Comparison of ENCODE assay signal across 22 cellular contexts in the genomic region with DNA sequence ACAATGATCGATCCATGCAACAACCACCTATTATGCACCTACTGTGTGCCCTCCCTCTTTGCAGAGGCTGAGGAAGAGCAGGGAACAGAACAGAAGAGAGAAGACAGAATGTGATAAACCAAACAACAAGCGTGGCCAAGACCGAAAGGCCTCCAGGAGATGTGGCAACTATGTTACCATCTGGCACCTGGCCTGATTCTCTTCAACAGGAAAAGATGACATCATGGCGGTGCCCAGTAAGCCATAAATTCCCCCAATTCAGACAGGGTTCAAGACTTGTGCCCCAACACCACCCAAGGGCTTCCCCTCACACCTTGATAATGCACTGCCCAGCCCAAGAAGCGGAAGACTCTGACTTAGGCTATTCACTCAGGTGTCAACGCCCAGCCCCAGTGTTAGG.
"Had no signal": no experiment of that assay in that cellular context is flagged by ENCODE, and none has a peak within 500 bp of the region (broad histone marks: within the 10 kb centered on the region; RNA-seq: fewer than 3 reads in every experiment).

No MANE protein-coding gene starts in this region.

- H3K27ac Mint-ChIP-seq: activated CD8-positive, alpha-beta T cell treated with anti-CD3 and anti-CD28 coated beads, Interleukin-2, amount 10 ng/mL, durations not matched to agents 7 days and 5 days; activated T-helper 17 cell treated with anti-CD3 and anti-CD28 coated beads, Interleukin-2, amount 50 U/mL, for 72 hours had no signal

- H3K4me1 ChIP-seq: ascending aorta, foreskin keratinocyte, lower lobe of right lung, testis, uterus had no signal

- DNase-seq: activated CD4-positive, alpha-beta T cell treated with anti-CD3 and anti-CD28 coated beads for 1 hour; activated CD4-positive, alpha-beta T cell treated with anti-CD3 and anti-CD28 coated beads, Interleukin-2, amount 50 U/mL, for 1 hour; activated CD8-positive, alpha-beta T cell treated with anti-CD3 and anti-CD28 coated beads, Interleukin-2, amount 10 ng/mL, durations not matched to agents 7 days and 5 days; activated naive CD4-positive, alpha-beta T cell treated with Interleukin-2 at 50 U/mL for 16 hours; central memory CD4-positive, alpha-beta T cell; effector memory CD4-positive, alpha-beta T cell; foreskin keratinocyte; lower lobe of right lung; naive thymus-derived CD4-positive, alpha-beta T cell; occipital lobe; small intestine; stimulated activated CD4-positive, alpha-beta T cell treated with anti-CD3 and anti-CD28 coated beads, Interleukin-2, amount 100 ng/mL, for 24 hours; SW 1271; testis; trophoblast cell; uterus had no signal

- H3K27me3 Mint-ChIP-seq: activated T-helper 17 cell treated with anti-CD3 and anti-CD28 coated beads, Interleukin-2, amount 50 U/mL, for 72 hours; naive thymus-derived CD4-positive, alpha-beta T cell had no signal

- H3K36me3 ChIP-seq: uterus had no signal

- H3K4me3 ChIP-seq: ascending aorta, lower lobe of right lung, testis, uterus had no signal

- ATAC-seq: activated CD8-positive, alpha-beta T cell treated with anti-CD3 and anti-CD28 coated beads, Interleukin-2, amount 10 ng/mL, durations not matched to agents 7 days and 5 days; activated T-helper 17 cell treated with anti-CD3 and anti-CD28 coated beads, Interleukin-2, amount 50 U/mL, for 72 hours; foreskin keratinocyte; left lobe of liver; lower lobe of right lung; naive thymus-derived CD4-positive, alpha-beta T cell; sciatic nerve; stimulated activated effector memory CD8-positive, alpha-beta T cell treated with anti-CD3 and anti-CD28 coated beads, Interleukin-12 subunit alpha, Interleukin-12 subunit beta, amount 100 ng/mL, for 72 hours had no signal

- H3K27ac ChIP-seq: ascending aorta, foreskin keratinocyte, lower lobe of right lung, testis, uterus had no signal

- H3K9me3 Mint-ChIP-seq: activated T-helper 17 cell treated with anti-CD3 and anti-CD28 coated beads, Interleukin-2, amount 50 U/mL, for 72 hours; neural crest cell; stimulated activated effector memory CD8-positive, alpha-beta T cell treated with anti-CD3 and anti-CD28 coated beads, Interleukin-12 subunit alpha, Interleukin-12 subunit beta, amount 100 ng/mL, for 72 hours had no signal

- H3K9me3 ChIP-seq: ascending aorta, lower lobe of right lung, testis, uterus had no signal

- H3K4me3 Mint-ChIP-seq: activated CD8-positive, alpha-beta T cell treated with anti-CD3 and anti-CD28 coated beads, Interleukin-2, amount 10 ng/mL, durations not matched to agents 7 days and 5 days; activated T-helper 17 cell treated with anti-CD3 and anti-CD28 coated beads, Interleukin-2, amount 50 U/mL, for 72 hours; naive thymus-derived CD4-positive, alpha-beta T cell; neural crest cell; stimulated activated effector memory CD8-positive, alpha-beta T cell treated with anti-CD3 and anti-CD28 coated beads, Interleukin-12 subunit alpha, Interleukin-12 subunit beta, amount 100 ng/mL, for 72 hours had no signal

- H3K27me3 ChIP-seq: ascending aorta, foreskin keratinocyte, testis, uterus had no signal
